Comparison of ENCODE assay signal across 8 cellular contexts in genomic region chr1:36222481-36223372, GRCh38. TPM values are rescaled to one million over a fixed set of nuclear protein-coding genes. Genes with fewer than 3 reads are reported as not detected.
A peak's percentile ranks its signal among the peaks of the same experiment; 100 is the strongest.
DNase-seq lines count a peak whose midpoint lies in the region; ATAC-seq, FAIRE-seq and TF ChIP-seq lines count a peak whose summit lies in the region.

No MANE protein-coding gene starts in this region.

- CTCF ChIA-PET in A549 (lab: Yijun Ruan, JAX), result interaction anchor here (0.6 to 2.1 kb wide), 7 partner anchors 11 to 77 kb away, joined by 3 to 10 read pairs (median 4); partner anchors contain the start of gene MAP7D1

- peak overlapping the region; percentile 87 for H3K4me2 ChIP-seq in A549

- DNase-seq in A549 (ENCODE audit: low read depth in 1 of 2, low spot score in 1 of 2), result no peak
- DNase-seq in adrenal gland, result peak in 1 of 7 donors; percentile 33
- no peak for DNase-seq in mesothelial cell of epicardium (ENCODE audit: low spot score in 2 of 2, unreplicated experiment in 2 of 2)
- DNase-seq in dermis blood vessel endothelial cell, result no peak
- no peak for DNase-seq in G401 (ENCODE audit: low spot score)
- DNase-seq in activated CD4-positive, alpha-beta T cell treated with anti-CD3 and anti-CD28 coated beads for 1 hour, result no peak

- H3K27ac ChIP-seq in A549 (peak overlapping the region; percentile 80 to 91), HUES6 (ENCODE audit: low read depth, low read length) (no peak overlapping the region), adrenal gland (peak overlapping the region; percentile 88 to 96 (median 95))

- TF ChIP-seq RAD21 in A549 (conservative IDR thresholded peaks at IDR 0.05 in 1 of 2, IDR thresholded peaks at IDR 0.05 in 1 of 2), result no peak

- peaks cover 8% of the 10 kb centered on the region for H3K36me3 Mint-ChIP-seq in mesothelial cell of epicardium

- H3K36me3 ChIP-seq in HUES6 (ENCODE audit: control insufficient read depth, insufficient read depth, low read length) (peaks cover 19% of the 10 kb centered on the region), adrenal gland (replicated peaks in 1 of 2) (peaks cover 0 to 3% of the 10 kb centered on the region in 2 donors)

- H3K4me1 ChIP-seq in A549 (peaks cover 22% of the 10 kb centered on the region), HUES6 (ENCODE audit: control insufficient read depth, insufficient read depth, low read length) (peaks cover 8% of the 10 kb centered on the region), adrenal gland (replicated peaks in 1 of 2) (peaks cover 24 to 34% of the 10 kb centered on the region in 2 donors)

- intact Hi-C loops in adrenal gland (cut with DNase I), result loop anchor here (10.0 kb wide), 1 partner anchor 62 kb away; no protein-coding TSS in a partner anchor

- no peak for TF ChIP-seq CTCF in A549 (IDR thresholded peaks at IDR 0.05)
- no peak for TF ChIP-seq CTCF in adrenal gland (IDR thresholded peaks at IDR 0.05)
- TF ChIP-seq CTCF in mesothelial cell of epicardium (IDR thresholded peaks at IDR 0.05; ENCODE audit: unreplicated experiment), result no peak

- in situ Hi-C loops in G401 (cut with HindIII; ENCODE audit: low sequenced_read_pairs), result no loop called here

- POLR2A ChIA-PET in A549 (lab: Yijun Ruan, JAX), result interaction anchor here (0.8 to 3.1 kb wide), 3 partner anchors 13 to 73 kb away, joined by 3 to 23 read pairs (median 18); partner anchors contain the start of gene TRAPPC3

- no peak for TF ChIP-seq POLR2A in A549 (IDR thresholded peaks at IDR 0.05; ENCODE audit: low read length)
- no peak for TF ChIP-seq POLR2A in adrenal gland (IDR thresholded peaks at IDR 0.05)

- H3K4me3 ChIP-seq in A549, result peak overlapping the region; percentile 55; the same call in 2 of the 3 replicates
- peak overlapping the region; percentile 96 for H3K4me3 ChIP-seq in HUES6 (ENCODE audit: low read depth, low read length)
- peak overlapping the region in 1 of 4 donors; percentile 73 for H3K4me3 ChIP-seq in adrenal gland

- no peak for TF ChIP-seq EP300 in A549 (IDR thresholded peaks at IDR 0.05)

- no peaks in the 10 kb centered on the region for H3K9me3 ChIP-seq in A549
- no peaks in the 10 kb centered on the region for H3K9me3 ChIP-seq in HUES6 (ENCODE audit: control insufficient read depth, insufficient read depth, low read depth, low read length)
- H3K9me3 ChIP-seq in adrenal gland (replicated peaks in 1 of 3), result no peaks in the 10 kb centered on the region

- no peaks in the 10 kb centered on the region for H3K9me3 Mint-ChIP-seq in mesothelial cell of epicardium

- H3K27ac Mint-ChIP-seq in mesothelial cell of epicardium, result peak overlapping the region; percentile 99

- no peak for FAIRE-seq in A549 (lab: Jason Lieb, UNC)

- H3K4me1 Mint-ChIP-seq in mesothelial cell of epicardium, result peaks cover 25% of the 10 kb centered on the region

- H3K27me3 ChIP-seq in HUES6 (ENCODE audit: control insufficient read depth, insufficient read depth, low read length) (no peaks in the 10 kb centered on the region), adrenal gland (no peaks in the 10 kb centered on the region)

- peak overlapping the region; percentile 76 for H3K9ac ChIP-seq in HUES6 (ENCODE audit: low read length)

- no peak for ATAC-seq in A549
- ATAC-seq in activated CD4-positive, CD25-positive, alpha-beta regulatory T cell treated with anti-CD3 and anti-CD28 coated beads, Interleukin-2, amount 50 U/mL, for 24 hours, result no peak

- H3K4me3 Mint-ChIP-seq in mesothelial cell of epicardium, result peak overlapping the region; percentile 98

- no peaks in the 10 kb centered on the region for H3K27me3 Mint-ChIP-seq in mesothelial cell of epicardium (ENCODE audit: low read depth)

- 84% methylated on average over 33 of the region's 33 CpGs for WGBS in A549 (ENCODE audit: missing lambda C conversion rate)
- 84 to 87% (median 85%) methylated on average over 32 to 33 of the region's 33 CpGs for WGBS in adrenal gland, 4 donors

TF ChIP-seq in A549, 52 proteins besides CTCF, POLR2A, EP300 and RAD21:
- TF ChIP-seq CHD4 (IDR thresholded peaks at IDR 0.05; ENCODE audit: borderline replicate concordance) (no peak), ESRRA (IDR thresholded peaks at IDR 0.05; ENCODE audit: borderline replicate concordance, low read length) (no peak), HOXB13 (CRISPR knock-in tag; IDR thresholded peaks at IDR 0.05; ENCODE audit: low read depth) (no peak), ZC3H11A (IDR thresholded peaks at IDR 0.05) (no peak), JUN (IDR thresholded peaks at IDR 0.05) (no peak), FOSL2 (IDR thresholded peaks at IDR 0.05) (no peak), FOSL2 (CRISPR knock-in tag; IDR thresholded peaks at IDR 0.05) (no peak), KDM5A (IDR thresholded peaks at IDR 0.05) (no peak)

RNA-seq across cellular contexts. Expression of gene THRAP3, which starts 1.5 kb away (rescaled TPM):
- polyA plus RNA-seq in A549 (2011; rRNA removed) (60.7 and 66.5 TPM in 2 replicates), A549 (2017; fragmentation: RNase III; extraction: RNeasy Plus Mini Kit Qiagen cat#74134 plus additional on column Dnase treatment) (57.9 to 61.7 TPM (median 60.0 TPM) in 3 replicates), adrenal gland (100 to 1,000 TPM in 1 of 3 donors, 10 to 100 TPM in 2; 34.4 to 108 (median 39.6) TPM)
- polyA plus RNA-seq in A549 (2012; cell fraction: cytosol; rRNA removed), result 17.4 and 21.9 TPM in 2 replicates
- polyA plus RNA-seq in A549 (2012; cell fraction: nucleus; rRNA removed), result 21.1 and 26.4 TPM in 2 replicates
- polyA minus RNA-seq in A549 (2011; rRNA and poly(A)+ RNA removed), result 45.3 and 66.3 TPM in 2 replicates
- total RNA-seq in adrenal gland (100 to 1,000 TPM in 2 of 8 donors, 10 to 100 TPM in 6; 75.1 to 120 (median 87.5) TPM), mesothelial cell of epicardium (117 to 121 TPM (median 119 TPM) in 3 replicates), dermis blood vessel endothelial cell (96.0 and 151 TPM in 2 replicates)
- total RNA-seq in G401 (2014; rRNA removed; shearing (Covaris generic)), result 83.5 and 115 TPM in 2 replicates
